ENCODE assay signal across 15 cellular contexts in genomic region chr2:239013670-239013960, GRCh38.
DNase-seq lines count a peak whose midpoint lies in the region; ATAC-seq and TF ChIP-seq lines count a peak whose summit lies in the region.
"Had no signal": no experiment of that assay in that cellular context is flagged by ENCODE, and none has a peak within 500 bp of the region (broad histone marks: within the 10 kb centered on the region; RNA-seq: fewer than 3 reads in every experiment).

No MANE protein-coding gene starts in this region.

- no peak overlapping the region for H3K27ac Mint-ChIP-seq in activated CD8-positive, alpha-beta T cell treated with anti-CD3 and anti-CD28 coated beads for 36 hours
- H3K27ac Mint-ChIP-seq: B cell; CD4-positive, alpha-beta T cell had no signal

- ATAC-seq in GM19328 (IDR thresholded peaks at IDR 0.05; ENCODE audit: unreplicated experiment): no peak
- no peak for ATAC-seq in activated CD8-positive, alpha-beta T cell treated with anti-CD3 and anti-CD28 coated beads for 36 hours
- ATAC-seq: HCT116 had no signal

- no peak overlapping the region for H3K4me3 ChIP-seq in epithelial cell of proximal tubule (ENCODE audit: low read depth, low read length)
- H3K4me3 ChIP-seq: GM23248 had no signal

- no peaks in the 10 kb centered on the region for H3K9me3 Mint-ChIP-seq in activated CD8-positive, alpha-beta T cell treated with anti-CD3 and anti-CD28 coated beads for 36 hours
- H3K9me3 Mint-ChIP-seq: CD4-positive, alpha-beta T cell had no signal

- intact Hi-C loops in activated CD8-positive, alpha-beta T cell treated with anti-CD3 and anti-CD28 coated beads for 36 hours (cut with micrococcal nuclease): no loop called here

- H3K4me3 Mint-ChIP-seq in activated CD8-positive, alpha-beta T cell treated with anti-CD3 and anti-CD28 coated beads for 36 hours: no peak overlapping the region
- H3K4me3 Mint-ChIP-seq: B cell; CD4-positive, alpha-beta T cell had no signal

- POLR2A ChIA-PET in activated CD8-positive, alpha-beta T cell treated with anti-CD3 and anti-CD28 coated beads for 36 hours (lab: Charles Lee): no interaction called here

- peak; percentile 73 for DNase-seq in DMS79 (lab: John Stamatoyannopoulos, UW)
- DNase-seq in epithelial cell of proximal tubule (ENCODE audit: low read depth): peak; percentile 10
- DNase-seq in left kidney (ENCODE audit: low read depth, low spot score): peak; percentile 61
- peak; percentile 22 for DNase-seq in superior temporal gyrus (ENCODE audit: extremely low spot score)
- DNase-seq in NCI-H2029 (lab: John Stamatoyannopoulos, UW): no peak
- DNase-seq in effector CD8-positive, alpha-beta T cell (lab: John Stamatoyannopoulos, UW): no peak
- DNase-seq in activated CD8-positive, alpha-beta T cell treated with anti-CD3 and anti-CD28 coated beads for 36 hours: no peak
- DNase-seq: C1 segment of cervical spinal cord, DND-41, GDM1, GM23248 had no signal

- CTCF ChIA-PET in activated CD8-positive, alpha-beta T cell treated with anti-CD3 and anti-CD28 coated beads for 36 hours (lab: Charles Lee): no interaction called here

- H3K36me3 Mint-ChIP-seq in activated CD8-positive, alpha-beta T cell treated with anti-CD3 and anti-CD28 coated beads for 36 hours (ENCODE audit: low read depth): no peaks in the 10 kb centered on the region

- no peak for TF ChIP-seq CTCF in epithelial cell of proximal tubule (conservative IDR thresholded peaks at IDR 0.05; ENCODE audit: low read depth, low read length)
- TF ChIP-seq CTCF in activated CD8-positive, alpha-beta T cell treated with anti-CD3 and anti-CD28 coated beads for 36 hours (IDR thresholded peaks at IDR 0.05): no peak

- peaks cover 10% of the 10 kb centered on the region for H3K27me3 Mint-ChIP-seq in activated CD8-positive, alpha-beta T cell treated with anti-CD3 and anti-CD28 coated beads for 36 hours

- H3K4me1 Mint-ChIP-seq in activated CD8-positive, alpha-beta T cell treated with anti-CD3 and anti-CD28 coated beads for 36 hours (ENCODE audit: low read depth): no peaks in the 10 kb centered on the region
- H3K4me1 Mint-ChIP-seq: B cell had no signal

Comparison
In these comparisons a context has a peak if more than half of its experiments do, and no peak if none do; other contexts are left out.
1. DNase-seq: peak in DMS79 (single experiment), epithelial cell of proximal tubule (single experiment), left kidney (single experiment) and superior temporal gyrus (single experiment); none in NCI-H2029 (single experiment), effector CD8-positive, alpha-beta T cell (single experiment) and activated CD8-positive, alpha-beta T cell treated with anti-CD3 and anti-CD28 coated beads for 36 hours (single experiment).